Comparison of ENCODE assay signal across 8 cellular contexts in the genomic region with DNA sequence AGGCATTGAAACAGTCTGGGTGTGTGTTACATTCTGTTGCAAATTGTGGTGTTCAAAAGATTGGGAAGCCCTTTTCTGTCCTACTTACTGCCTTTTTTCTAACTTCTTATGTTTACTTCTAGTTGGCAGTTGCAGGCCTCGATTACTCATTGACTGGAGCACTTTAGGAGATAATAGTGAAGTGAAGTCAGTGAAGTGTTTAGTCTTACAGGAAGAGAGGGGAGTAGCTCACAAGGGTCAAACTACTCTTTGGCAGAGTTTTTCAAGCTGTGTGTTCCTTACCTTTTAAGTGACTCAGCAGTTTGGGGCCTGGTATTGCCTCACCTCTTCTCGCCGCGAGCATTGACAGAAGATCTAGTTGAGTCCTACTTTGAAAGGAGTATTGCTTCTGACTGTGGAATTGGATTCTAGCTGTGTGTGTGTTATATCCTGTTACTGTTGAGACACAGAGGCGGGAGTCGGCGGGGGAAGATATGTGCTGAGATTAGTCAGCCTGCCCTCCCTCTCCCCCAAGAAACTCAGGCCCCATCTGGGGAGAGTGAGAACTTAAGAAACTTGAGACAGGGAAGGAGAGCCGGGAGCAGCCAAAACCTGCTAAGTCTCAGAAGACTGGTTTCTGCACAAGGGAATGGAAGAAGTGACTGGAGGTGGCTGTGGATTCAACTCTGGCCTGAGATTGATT.
DNase-seq lines count a peak whose midpoint lies in the region; ATAC-seq lines count a peak whose summit lies in the region.

No MANE protein-coding gene starts in this region.

- H3K4me3 Mint-ChIP-seq in stimulated activated naive CD8-positive, alpha-beta T cell treated with anti-CD3 and anti-CD28 coated beads, Interleukin-15, amount 100 ng/mL, for 72 hours = peak overlapping the region; percentile 7 to 30

- peak; percentile 92 for DNase-seq in AG20443 (ENCODE audit: low spot score)
- DNase-seq in SW 1271 (lab: John Stamatoyannopoulos, UW) = peak; percentile 52 to 84
- peak; percentile 97 for DNase-seq in dedifferentiated amniotic fluid mesenchymal stem cell (ENCODE audit: extremely low spot score)
- DNase-seq in medulla oblongata (ENCODE audit: extremely low spot score) = peak; percentile 50
- peak in 1 of 2 donors; percentile 21 for DNase-seq in stimulated activated naive CD8-positive, alpha-beta T cell treated with anti-CD3 and anti-CD28 coated beads, Interleukin-15, amount 100 ng/mL, for 72 hours
- DNase-seq in superior temporal gyrus (ENCODE audit: extremely low spot score) = no peak

- no peaks in the 10 kb centered on the region for H3K9me3 Mint-ChIP-seq in stimulated activated naive CD8-positive, alpha-beta T cell treated with anti-CD3 and anti-CD28 coated beads, Interleukin-15, amount 100 ng/mL, for 72 hours

- H3K4me1 Mint-ChIP-seq in stimulated activated naive CD8-positive, alpha-beta T cell treated with anti-CD3 and anti-CD28 coated beads, Interleukin-15, amount 100 ng/mL, for 72 hours = peaks cover 25% of the 10 kb centered on the region

- peak overlapping the region in 1 of 2 donors; percentile 24 for H3K27ac Mint-ChIP-seq in stimulated activated naive CD8-positive, alpha-beta T cell treated with anti-CD3 and anti-CD28 coated beads, Interleukin-15, amount 100 ng/mL, for 72 hours

- ATAC-seq in GM19043 (IDR thresholded peaks at IDR 0.05; ENCODE audit: low read depth, unreplicated experiment) = peak; percentile 67
- peak; percentile 64 for ATAC-seq in HG03520 (IDR thresholded peaks at IDR 0.05; ENCODE audit: unreplicated experiment)
- ATAC-seq in stimulated activated naive CD8-positive, alpha-beta T cell treated with anti-CD3 and anti-CD28 coated beads, Interleukin-15, amount 100 ng/mL, for 72 hours = peak; percentile 78

- H3K27me3 Mint-ChIP-seq in stimulated activated naive CD8-positive, alpha-beta T cell treated with anti-CD3 and anti-CD28 coated beads, Interleukin-15, amount 100 ng/mL, for 72 hours = no peaks in the 10 kb centered on the region
